1 cellular context compared by ENCODE assay signal in the genomic region with DNA sequence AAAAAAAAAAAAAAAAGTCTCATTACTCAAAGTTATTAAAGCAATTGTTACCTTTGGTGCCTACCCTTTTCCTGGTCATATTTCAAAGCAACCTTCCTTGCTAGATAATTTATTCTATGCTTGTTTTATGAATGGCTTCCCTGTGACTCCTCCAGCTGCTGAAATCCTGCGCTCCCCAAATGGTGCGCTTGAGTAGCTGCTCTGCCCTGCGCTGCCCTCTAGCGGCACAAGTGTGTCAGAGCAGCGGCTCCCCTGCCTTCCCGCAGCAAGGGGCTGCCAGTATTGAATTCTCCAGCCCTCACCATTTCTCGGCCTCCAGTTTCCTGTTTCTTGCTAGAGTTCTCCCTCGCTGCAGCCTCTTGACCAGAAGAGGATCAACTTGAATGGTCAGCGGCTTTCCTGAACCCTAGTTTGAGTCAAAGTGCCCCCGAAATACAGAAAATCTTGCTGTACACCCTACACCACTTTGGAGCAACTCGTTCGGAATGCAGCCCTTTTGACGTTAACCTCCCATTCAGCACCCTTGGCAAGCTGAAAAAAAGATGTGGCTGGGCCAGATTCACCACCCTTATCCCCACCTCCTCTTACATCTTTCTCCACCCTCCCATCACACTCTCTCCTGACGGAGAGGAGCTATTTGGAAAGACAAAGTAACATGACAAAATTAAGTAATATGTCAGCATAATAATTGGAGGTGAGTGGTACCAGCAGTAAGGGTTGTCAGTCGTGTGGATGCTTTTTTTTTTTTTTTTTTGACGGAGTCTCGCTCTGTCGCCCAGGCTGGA.
TF ChIP-seq lines count a peak whose summit lies in the region.

No MANE protein-coding gene starts in this region.

TF ChIP-seq in HepG2, 621 proteins besides CTCF, POLR2A, EP300 and RAD21 (continued from another document and continues in another):
- no peak for TF ChIP-seq TOPORS (CRISPR knock-in tag; IDR thresholded peaks at IDR 0.05)
- no peak for TF ChIP-seq HOXD1 (CRISPR knock-in tag; IDR thresholded peaks at IDR 0.05)
- TF ChIP-seq ZNF10 (CRISPR knock-in tag; IDR thresholded peaks at IDR 0.05; ENCODE audit: borderline replicate concordance, low read depth): no peak
- no peak for TF ChIP-seq MBNL3 (CRISPR knock-in tag; conservative IDR thresholded peaks at IDR 0.05)
- TF ChIP-seq, protein P1, sequence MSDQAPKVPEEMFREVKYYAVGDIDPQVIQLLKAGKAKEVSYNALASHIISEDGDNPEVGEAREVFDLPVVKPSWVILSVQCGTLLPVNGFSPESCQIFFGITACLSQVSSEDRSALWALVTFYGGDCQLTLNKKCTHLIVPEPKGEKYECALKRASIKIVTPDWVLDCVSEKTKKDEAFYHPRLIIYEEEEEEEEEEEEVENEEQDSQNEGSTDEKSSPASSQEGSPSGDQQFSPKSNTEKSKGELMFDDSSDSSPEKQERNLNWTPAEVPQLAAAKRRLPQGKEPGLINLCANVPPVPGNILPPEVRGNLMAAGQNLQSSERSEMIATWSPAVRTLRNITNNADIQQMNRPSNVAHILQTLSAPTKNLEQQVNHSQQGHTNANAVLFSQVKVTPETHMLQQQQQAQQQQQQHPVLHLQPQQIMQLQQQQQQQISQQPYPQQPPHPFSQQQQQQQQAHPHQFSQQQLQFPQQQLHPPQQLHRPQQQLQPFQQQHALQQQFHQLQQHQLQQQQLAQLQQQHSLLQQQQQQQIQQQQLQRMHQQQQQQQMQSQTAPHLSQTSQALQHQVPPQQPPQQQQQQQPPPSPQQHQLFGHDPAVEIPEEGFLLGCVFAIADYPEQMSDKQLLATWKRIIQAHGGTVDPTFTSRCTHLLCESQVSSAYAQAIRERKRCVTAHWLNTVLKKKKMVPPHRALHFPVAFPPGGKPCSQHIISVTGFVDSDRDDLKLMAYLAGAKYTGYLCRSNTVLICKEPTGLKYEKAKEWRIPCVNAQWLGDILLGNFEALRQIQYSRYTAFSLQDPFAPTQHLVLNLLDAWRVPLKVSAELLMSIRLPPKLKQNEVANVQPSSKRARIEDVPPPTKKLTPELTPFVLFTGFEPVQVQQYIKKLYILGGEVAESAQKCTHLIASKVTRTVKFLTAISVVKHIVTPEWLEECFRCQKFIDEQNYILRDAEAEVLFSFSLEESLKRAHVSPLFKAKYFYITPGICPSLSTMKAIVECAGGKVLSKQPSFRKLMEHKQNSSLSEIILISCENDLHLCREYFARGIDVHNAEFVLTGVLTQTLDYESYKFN (CRISPR knock-in tag; conservative IDR thresholded peaks at IDR 0.05): no peak
- TF ChIP-seq PCBP1 (IDR thresholded peaks at IDR 0.05; ENCODE audit: borderline replicate concordance, low read depth, low read length): no peak
- no peak for TF ChIP-seq ZNF563 (CRISPR knock-in tag; IDR thresholded peaks at IDR 0.05)
- TF ChIP-seq ZSCAN9 (CRISPR knock-in tag; IDR thresholded peaks at IDR 0.05; ENCODE audit: borderline replicate concordance): 0 out of 2 replicates have a peak, but pooled peaks have one; percentile 64
- TF ChIP-seq ZMYM4 (CRISPR knock-in tag; IDR thresholded peaks at IDR 0.05): 0 out of 2 replicates have a peak, but pooled peaks have one; percentile 24
- no peak for TF ChIP-seq ZNF260 (CRISPR knock-in tag; IDR thresholded peaks at IDR 0.05; ENCODE audit: borderline replicate concordance, low read depth)
- TF ChIP-seq ZNF780A (CRISPR knock-in tag; IDR thresholded peaks at IDR 0.05): no peak
- TF ChIP-seq ZNF549 (CRISPR knock-in tag; IDR thresholded peaks at IDR 0.05): no peak
- TF ChIP-seq HNRNPL (IDR thresholded peaks at IDR 0.05; ENCODE audit: low read depth, low read length): no peak
- no peak for TF ChIP-seq DMAP1 (CRISPR knock-in tag; IDR thresholded peaks at IDR 0.05)
- TF ChIP-seq, protein P2, sequence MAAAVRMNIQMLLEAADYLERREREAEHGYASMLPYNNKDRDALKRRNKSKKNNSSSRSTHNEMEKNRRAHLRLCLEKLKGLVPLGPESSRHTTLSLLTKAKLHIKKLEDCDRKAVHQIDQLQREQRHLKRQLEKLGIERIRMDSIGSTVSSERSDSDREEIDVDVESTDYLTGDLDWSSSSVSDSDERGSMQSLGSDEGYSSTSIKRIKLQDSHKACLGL (CRISPR knock-in tag; IDR thresholded peaks at IDR 0.05): 0 out of 2 replicates have a peak, but pooled peaks have one; percentile 29
- TF ChIP-seq, protein P3, sequence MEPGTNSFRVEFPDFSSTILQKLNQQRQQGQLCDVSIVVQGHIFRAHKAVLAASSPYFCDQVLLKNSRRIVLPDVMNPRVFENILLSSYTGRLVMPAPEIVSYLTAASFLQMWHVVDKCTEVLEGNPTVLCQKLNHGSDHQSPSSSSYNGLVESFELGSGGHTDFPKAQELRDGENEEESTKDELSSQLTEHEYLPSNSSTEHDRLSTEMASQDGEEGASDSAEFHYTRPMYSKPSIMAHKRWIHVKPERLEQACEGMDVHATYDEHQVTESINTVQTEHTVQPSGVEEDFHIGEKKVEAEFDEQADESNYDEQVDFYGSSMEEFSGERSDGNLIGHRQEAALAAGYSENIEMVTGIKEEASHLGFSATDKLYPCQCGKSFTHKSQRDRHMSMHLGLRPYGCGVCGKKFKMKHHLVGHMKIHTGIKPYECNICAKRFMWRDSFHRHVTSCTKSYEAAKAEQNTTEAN (CRISPR knock-in tag; conservative IDR thresholded peaks at IDR 0.05): no peak
- TF ChIP-seq U2AF2 (IDR thresholded peaks at IDR 0.05; ENCODE audit: low read depth, low read length): no peak
- no peak for TF ChIP-seq ZFP36L1 (CRISPR knock-in tag; IDR thresholded peaks at IDR 0.05)
- no peak for TF ChIP-seq ZNF17 (CRISPR knock-in tag; IDR thresholded peaks at IDR 0.05)
- no peak for TF ChIP-seq ZNF567 (CRISPR knock-in tag; IDR thresholded peaks at IDR 0.05; ENCODE audit: borderline replicate concordance)
- TF ChIP-seq MBD4 (IDR thresholded peaks at IDR 0.05; ENCODE audit: borderline replicate concordance, low read length): no peak
- TF ChIP-seq, protein P4, sequence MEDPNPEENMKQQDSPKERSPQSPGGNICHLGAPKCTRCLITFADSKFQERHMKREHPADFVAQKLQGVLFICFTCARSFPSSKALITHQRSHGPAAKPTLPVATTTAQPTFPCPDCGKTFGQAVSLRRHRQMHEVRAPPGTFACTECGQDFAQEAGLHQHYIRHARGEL (CRISPR knock-in tag; IDR thresholded peaks at IDR 0.05): 0 out of 2 replicates have a peak, but pooled peaks have one; percentile 58
- TF ChIP-seq DR1 (CRISPR knock-in tag; IDR thresholded peaks at IDR 0.05): no peak
- no peak for TF ChIP-seq SCMH1 (CRISPR knock-in tag; IDR thresholded peaks at IDR 0.05; ENCODE audit: borderline replicate concordance)
- TF ChIP-seq ZNF383 (CRISPR knock-in tag; IDR thresholded peaks at IDR 0.05; ENCODE audit: borderline replicate concordance): no peak
- peak; percentile 90; the same call in 1 of the 2 replicates for TF ChIP-seq ZNF598 (CRISPR knock-in tag; IDR thresholded peaks at IDR 0.05; ENCODE audit: borderline replicate concordance)
- TF ChIP-seq, protein P5, sequence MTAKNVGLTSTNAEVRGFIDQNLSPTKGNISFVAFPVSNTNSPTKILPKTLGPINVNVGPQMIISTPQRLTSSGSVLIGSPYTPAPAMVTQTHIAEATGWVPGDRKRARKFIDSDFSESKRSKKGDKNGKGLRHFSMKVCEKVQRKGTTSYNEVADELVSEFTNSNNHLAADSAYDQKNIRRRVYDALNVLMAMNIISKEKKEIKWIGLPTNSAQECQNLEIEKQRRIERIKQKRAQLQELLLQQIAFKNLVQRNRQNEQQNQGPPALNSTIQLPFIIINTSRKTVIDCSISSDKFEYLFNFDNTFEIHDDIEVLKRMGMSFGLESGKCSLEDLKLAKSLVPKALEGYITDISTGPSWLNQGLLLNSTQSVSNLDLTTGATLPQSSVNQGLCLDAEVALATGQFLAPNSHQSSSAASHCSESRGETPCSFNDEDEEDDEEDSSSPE (CRISPR knock-in tag; IDR thresholded peaks at IDR 0.05): no peak
- TF ChIP-seq TSC22D2 (CRISPR knock-in tag; IDR thresholded peaks at IDR 0.05; ENCODE audit: borderline replicate concordance): no peak
- no peak for TF ChIP-seq ZNF44 (CRISPR knock-in tag; IDR thresholded peaks at IDR 0.05)
- TF ChIP-seq ZBTB25 (CRISPR knock-in tag; IDR thresholded peaks at IDR 0.05): 0 out of 2 replicates have a peak, but pooled peaks have one; percentile 37
- no peak for TF ChIP-seq ZNF292 (CRISPR knock-in tag; IDR thresholded peaks at IDR 0.05; ENCODE audit: borderline replicate concordance, low read depth)
- no peak for TF ChIP-seq POLR2AphosphoS2 (IDR thresholded peaks at IDR 0.05; ENCODE audit: low read depth, low read length)
- no peak for TF ChIP-seq RAD51 (IDR thresholded peaks at IDR 0.05; ENCODE audit: borderline replicate concordance)
- TF ChIP-seq ZFP91 (CRISPR knock-in tag; IDR thresholded peaks at IDR 0.05; ENCODE audit: borderline replicate concordance): peak; percentile 23; the same call in 1 of the 2 replicates
- no peak for TF ChIP-seq ZSCAN29 (CRISPR knock-in tag; conservative IDR thresholded peaks at IDR 0.05)
- TF ChIP-seq FOXM1 (CRISPR knock-in tag; IDR thresholded peaks at IDR 0.05): no peak
- no peak for TF ChIP-seq SOX6 (IDR thresholded peaks at IDR 0.05)
- peak; percentile 28; the same call in 1 of the 2 replicates for TF ChIP-seq SOX6 (CRISPR knock-in tag; IDR thresholded peaks at IDR 0.05)
- TF ChIP-seq ZNF337 (CRISPR knock-in tag; IDR thresholded peaks at IDR 0.05; ENCODE audit: borderline replicate concordance, low read depth): no peak
- no peak for TF ChIP-seq ZNF550 (CRISPR knock-in tag; IDR thresholded peaks at IDR 0.05; ENCODE audit: borderline replicate concordance)
- TF ChIP-seq ZNF687 (CRISPR knock-in tag; IDR thresholded peaks at IDR 0.05): peak; percentile 44; the same call in 1 of the 2 replicates
- TF ChIP-seq ZNF547 (CRISPR knock-in tag; IDR thresholded peaks at IDR 0.05): 0 out of 2 replicates have a peak, but pooled peaks have one; percentile 39
- TF ChIP-seq ZFP37 (CRISPR knock-in tag; IDR thresholded peaks at IDR 0.05; ENCODE audit: borderline replicate concordance): no peak
